In the genomic region with DNA sequence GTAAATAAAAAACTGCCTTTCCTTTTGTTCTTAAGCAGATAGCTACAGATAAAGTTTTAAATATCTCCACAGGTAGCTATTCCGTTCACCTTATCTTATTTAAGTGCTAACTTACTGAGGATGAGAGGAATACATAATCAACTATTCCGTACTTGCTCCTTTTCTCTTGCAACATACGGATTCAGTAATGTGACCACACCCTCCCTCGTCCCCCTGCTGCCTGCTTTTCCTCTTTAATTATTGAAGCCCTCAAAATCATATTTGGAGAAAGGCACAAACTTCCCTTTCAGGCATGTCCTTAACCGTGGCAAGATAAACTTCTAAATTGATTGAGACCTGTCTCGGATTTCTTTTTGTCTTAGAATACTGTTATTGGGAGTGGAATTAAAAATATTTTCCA, we compare ENCODE assay signal across 23 cellular contexts.
"Had no signal": no experiment of that assay in that cellular context is flagged by ENCODE, and none has a peak within 500 bp of the region (broad histone marks: within the 10 kb centered on the region; RNA-seq: fewer than 3 reads in every experiment).

No MANE protein-coding gene starts in this region.

- H3K27me3 Mint-ChIP-seq: activated naive CD4-positive, alpha-beta T cell treated with anti-CD3 and anti-CD28 coated beads, Interleukin-2, amount 50 U/mL, for 24 hours; dendritic cell treated with granulocyte-macrophage colony-stimulating factor and Interleukin-4, amounts not matched to agents 40 ng/mL and 50 ng/mL, for 4 days; naive B cell had no signal

- H3K4me3 ChIP-seq: adrenal gland, breast epithelium, esophagus squamous epithelium, hepatocyte, left lung, mucosa of descending colon, prostate gland, right atrium auricular region, stomach, testis, upper lobe of left lung had no signal

- H3K27me3 ChIP-seq: adrenal gland, breast epithelium, esophagus squamous epithelium, hepatocyte, left lung, right atrium auricular region, stomach, testis, upper lobe of left lung had no signal

- H3K9me3 Mint-ChIP-seq: activated T-cell treated with anti-CD3 and anti-CD28 coated beads, Interleukin-2, amount 50 U/mL, for 72 hours; dendritic cell treated with granulocyte-macrophage colony-stimulating factor and Interleukin-4, amounts not matched to agents 40 ng/mL and 50 ng/mL, for 4 days had no signal

- DNase-seq: activated CD4-positive, alpha-beta T cell treated with anti-CD3 and anti-CD28 coated beads for 1 hour; activated CD8-positive, alpha-beta memory T cell treated with anti-CD3 and anti-CD28 coated beads for 24 hours; activated CD8-positive, alpha-beta memory T cell treated with anti-CD3 and anti-CD28 coated beads, Interleukin-2, amount 50 U/mL, for 48 hours; activated effector memory CD4-positive, alpha-beta T cell treated with anti-CD3 and anti-CD28 coated beads, Interleukin-2, amount 50 U/mL, for 16 hours; activated T-cell treated with anti-CD3 and anti-CD28 coated beads, Interleukin-2, amount 50 U/mL, for 72 hours; adrenal gland; cerebellar nuclear complex; effector memory CD4-positive, alpha-beta T cell; esophagus squamous epithelium; left lung; mucosa of descending colon; naive B cell; stomach; T-helper 1 cell; T-helper 9 cell; testis; upper lobe of left lung had no signal

- H3K27ac Mint-ChIP-seq: activated naive CD4-positive, alpha-beta T cell treated with anti-CD3 and anti-CD28 coated beads, Interleukin-2, amount 50 U/mL, for 24 hours; activated T-cell treated with anti-CD3 and anti-CD28 coated beads, Interleukin-2, amount 50 U/mL, for 72 hours; dendritic cell treated with granulocyte-macrophage colony-stimulating factor and Interleukin-4, amounts not matched to agents 40 ng/mL and 50 ng/mL, for 4 days; naive B cell had no signal

- ATAC-seq: activated T-cell treated with anti-CD3 and anti-CD28 coated beads, Interleukin-2, amount 50 U/mL, for 72 hours; left lung; mucosa of descending colon had no signal

- H3K4me1 ChIP-seq: adrenal gland, breast epithelium, esophagus squamous epithelium, left lung, prostate gland, testis had no signal

- H3K9me3 ChIP-seq: adrenal gland, breast epithelium, esophagus squamous epithelium, left lung, mucosa of descending colon, prostate gland, right atrium auricular region, stomach, testis, upper lobe of left lung had no signal

- H3K27ac ChIP-seq: adrenal gland, breast epithelium, esophagus squamous epithelium, hepatocyte, left lung, prostate gland, stomach, testis, upper lobe of left lung had no signal

- H3K4me3 Mint-ChIP-seq: activated naive CD4-positive, alpha-beta T cell treated with anti-CD3 and anti-CD28 coated beads, Interleukin-2, amount 50 U/mL, for 24 hours; activated T-cell treated with anti-CD3 and anti-CD28 coated beads, Interleukin-2, amount 50 U/mL, for 72 hours; dendritic cell treated with granulocyte-macrophage colony-stimulating factor and Interleukin-4, amounts not matched to agents 40 ng/mL and 50 ng/mL, for 4 days; naive B cell had no signal

- H3K4me1 Mint-ChIP-seq: activated naive CD4-positive, alpha-beta T cell treated with anti-CD3 and anti-CD28 coated beads, Interleukin-2, amount 50 U/mL, for 24 hours had no signal
